ENCODE assay signal across 11 cellular contexts in genomic region chr19:3669616-3670257, GRCh38. TPM values are rescaled to one million over a fixed set of nuclear protein-coding genes. Genes with fewer than 3 reads are reported as not detected.
A peak's percentile ranks its signal among the peaks of the same experiment; 100 is the strongest.
DNase-seq lines count a peak whose midpoint lies in the region; ATAC-seq and TF ChIP-seq lines count a peak whose summit lies in the region.
"Had no signal": no experiment of that assay in that cellular context is flagged by ENCODE, and none has a peak within 500 bp of the region (broad histone marks: within the 10 kb centered on the region; RNA-seq: fewer than 3 reads in every experiment).

No MANE protein-coding gene starts in this region.

- peak overlapping the region; percentile 51 for H3K27ac Mint-ChIP-seq in activated naive CD4-positive, alpha-beta T cell treated with anti-CD3 and anti-CD28 coated beads, Interleukin-2, amount 50 U/mL, for 24 hours
- H3K27ac Mint-ChIP-seq in osteocyte (ENCODE audit: unreplicated experiment) (peak overlapping the region; percentile 97), type B pancreatic cell (peak overlapping the region; percentile 69)

- H3K4me2 ChIP-seq in fibroblast of lung (ENCODE audit: extremely low read depth, insufficient read depth, low read length) = no peak overlapping the region

- DNase-seq in activated naive CD4-positive, alpha-beta T cell treated with Interleukin-2 at 50 U/mL for 16 hours = no peak
- DNase-seq in fibroblast of lung (ENCODE audit: low read depth in 2 of 2) (no peak), osteocyte (ENCODE audit: extremely low spot score, unreplicated experiment) (no peak), type B pancreatic cell (ENCODE audit: extremely low spot score, unreplicated experiment) (no peak), inferior parietal cortex (ENCODE audit: extremely low spot score) (no peak)
- DNase-seq: NCI-H187; stimulated activated CD4-positive, alpha-beta T cell treated with anti-CD3 and anti-CD28 coated beads, Interleukin-4, amount 100 ng/mL, for 24 hours had no signal

- H3K4me3 Mint-ChIP-seq in activated naive CD4-positive, alpha-beta T cell treated with anti-CD3 and anti-CD28 coated beads, Interleukin-2, amount 50 U/mL, for 24 hours = no peak overlapping the region
- H3K4me3 Mint-ChIP-seq in osteocyte (ENCODE audit: unreplicated experiment) (peak overlapping the region; percentile 35), type B pancreatic cell (no peak overlapping the region)

- H3K27ac ChIP-seq in fibroblast of lung (ENCODE audit: insufficient read depth, low read length) = peak overlapping the region; percentile 95

- H3K36me3 Mint-ChIP-seq in activated naive CD4-positive, alpha-beta T cell treated with anti-CD3 and anti-CD28 coated beads, Interleukin-2, amount 50 U/mL, for 24 hours = peaks cover 2% of the 10 kb centered on the region
- H3K36me3 Mint-ChIP-seq in osteocyte (ENCODE audit: unreplicated experiment) (no peaks in the 10 kb centered on the region), type B pancreatic cell (no peaks in the 10 kb centered on the region)

- no peak overlapping the region for H3K4me3 ChIP-seq in fibroblast of lung (replicated peaks in 1 of 4; ENCODE audit: control extremely low read depth in 1 of 4, insufficient read depth in 1 of 4, low read depth in 3 of 4, low read length in 4 of 4)

- no peaks in the 10 kb centered on the region for H3K27me3 Mint-ChIP-seq in activated naive CD4-positive, alpha-beta T cell treated with anti-CD3 and anti-CD28 coated beads, Interleukin-2, amount 50 U/mL, for 24 hours
- H3K27me3 Mint-ChIP-seq in osteocyte (ENCODE audit: unreplicated experiment) = no peaks in the 10 kb centered on the region
- no peaks in the 10 kb centered on the region for H3K27me3 Mint-ChIP-seq in type B pancreatic cell

- peaks cover 6% of the 10 kb centered on the region for H3K36me3 ChIP-seq in fibroblast of lung (ENCODE audit: control insufficient read depth, insufficient read depth, low read length)
- H3K36me3 ChIP-seq: SJCRH30 had no signal

- H3K4me1 ChIP-seq in fibroblast of lung (ENCODE audit: control insufficient read depth, extremely low read depth, insufficient read depth, low read length) = peaks cover 23% of the 10 kb centered on the region

- H4K20me1 ChIP-seq in fibroblast of lung (ENCODE audit: control insufficient read depth, extremely low read depth, insufficient read depth, low read length) = no peaks in the 10 kb centered on the region

- H3K9ac ChIP-seq in fibroblast of lung (ENCODE audit: insufficient read depth, low read length) = no peak overlapping the region

- no peak overlapping the region for H2AFZ ChIP-seq in fibroblast of lung (ENCODE audit: low read length)

- TF ChIP-seq CTCF in fibroblast of lung (conservative IDR thresholded peaks at IDR 0.05 in 1 of 2, IDR thresholded peaks at IDR 0.05 in 1 of 2; ENCODE audit: low read depth in 1 of 2, low read length in 2 of 2) = no peak
- TF ChIP-seq CTCF in osteocyte (IDR thresholded peaks at IDR 0.05) = no peak
- TF ChIP-seq CTCF in type B pancreatic cell (conservative IDR thresholded peaks at IDR 0.05) = no peak

- no peaks in the 10 kb centered on the region for H3K9me3 ChIP-seq in fibroblast of lung (ENCODE audit: control insufficient read depth, insufficient read depth, low read depth, low read length)
- H3K9me3 ChIP-seq: SJCRH30 had no signal

- ATAC-seq in HG03039 (IDR thresholded peaks at IDR 0.05; ENCODE audit: unreplicated experiment) (no peak), HG03460 (IDR thresholded peaks at IDR 0.05; ENCODE audit: unreplicated experiment) (no peak)

- no peaks in the 10 kb centered on the region for H3K9me3 Mint-ChIP-seq in activated naive CD4-positive, alpha-beta T cell treated with anti-CD3 and anti-CD28 coated beads, Interleukin-2, amount 50 U/mL, for 24 hours
- H3K9me3 Mint-ChIP-seq in osteocyte (ENCODE audit: unreplicated experiment) = no peaks in the 10 kb centered on the region
- H3K9me3 Mint-ChIP-seq in type B pancreatic cell = no peaks in the 10 kb centered on the region

- no peaks in the 10 kb centered on the region for H3K79me2 ChIP-seq in fibroblast of lung (ENCODE audit: control insufficient read depth, insufficient read depth, low read length)

- no peaks in the 10 kb centered on the region for H3K27me3 ChIP-seq in fibroblast of lung (ENCODE audit: control insufficient read depth, insufficient read depth, low read length)
- H3K27me3 ChIP-seq: SJCRH30 had no signal

- H3K4me1 Mint-ChIP-seq in activated naive CD4-positive, alpha-beta T cell treated with anti-CD3 and anti-CD28 coated beads, Interleukin-2, amount 50 U/mL, for 24 hours = peaks cover 28% of the 10 kb centered on the region
- H3K4me1 Mint-ChIP-seq in osteocyte (ENCODE audit: unreplicated experiment) = peaks cover 59% of the 10 kb centered on the region
- peaks cover 23% of the 10 kb centered on the region for H3K4me1 Mint-ChIP-seq in type B pancreatic cell (ENCODE audit: unreplicated experiment)

RNA-seq across cellular contexts. Expression of gene PIP5K1C, which starts 30.5 kb away (rescaled TPM):
- total RNA-seq in fibroblast of lung (11.3 and 16.7 TPM in 2 replicates), osteocyte (73.0 and 75.7 TPM in 2 replicates), type B pancreatic cell (ENCODE audit: low replicate concordance) (35.9 and 44.5 TPM in 2 replicates)
- polyA plus RNA-seq in fibroblast of lung = 8.7 and 12.9 TPM in 2 replicates
- polyA plus RNA-seq in fibroblast of lung (2012) = 31.0 and 38.1 TPM in 2 replicates
- polyA minus RNA-seq in fibroblast of lung (ENCODE audit: low replicate concordance) = 107 and 113 TPM in 2 replicates

RNA-seq across cellular contexts. Expression of gene TJP3, which starts 38.4 kb away (rescaled TPM):
- total RNA-seq in fibroblast of lung (not detected in 2 replicates), osteocyte (not detected in 2 replicates), type B pancreatic cell (ENCODE audit: low replicate concordance) (20.0 and 53.8 TPM in 2 replicates)
- not detected in 2 replicates for polyA plus RNA-seq in fibroblast of lung
- polyA plus RNA-seq in fibroblast of lung (2012) = not detected in 2 replicates
- not detected in 2 replicates for polyA minus RNA-seq in fibroblast of lung (ENCODE audit: low replicate concordance)
- total RNA-seq: SJCRH30 had no signal

RNA-seq across cellular contexts. Expression of gene CACTIN, which starts 43.1 kb away (rescaled TPM):
- total RNA-seq in fibroblast of lung = 19.7 and 20.0 TPM in 2 replicates
- polyA plus RNA-seq in fibroblast of lung = 6.7 and 9.4 TPM in 2 replicates
- 14.0 and 18.5 TPM in 2 replicates for polyA plus RNA-seq in fibroblast of lung (2012)
- polyA minus RNA-seq in fibroblast of lung (ENCODE audit: low replicate concordance) = 6.6 and 15.0 TPM in 2 replicates
- 24.7 and 26.6 TPM in 2 replicates for total RNA-seq in osteocyte
- 31.6 and 32.4 TPM in 2 replicates for total RNA-seq in type B pancreatic cell (ENCODE audit: low replicate concordance)

Comparison
In these comparisons a context has a peak if more than half of its experiments do, and no peak if none do; other contexts are left out.
1. RNA of gene TJP3, which starts 38.4 kb away (total RNA-seq): 20.0 to 53.8 TPM in type B pancreatic cell; not detected in osteocyte and not detected in fibroblast of lung; every median in the first group is over 10 times any median in the second.
2. Peak in every context shown above with its lines, with median percentiles within 50 percentile points of each other: H3K27ac Mint-ChIP-seq.